ENCODE assay signal across 8 cellular contexts in genomic region chr3:51670053-51670666, GRCh38. TPM values are rescaled to one million over a fixed set of nuclear protein-coding genes. Genes with fewer than 3 reads are reported as not detected.
DNase-seq lines count a peak whose midpoint lies in the region; ATAC-seq, FAIRE-seq and TF ChIP-seq lines count a peak whose summit lies in the region.

No MANE protein-coding gene starts in this region.

- H3K9me3 Mint-ChIP-seq in MCF 10A (ENCODE audit: unreplicated experiment) = no peaks in the 10 kb centered on the region
- no peaks in the 10 kb centered on the region for H3K9me3 Mint-ChIP-seq in natural killer cell treated with Interleukin-12 subunit alpha and Interleukin-12 subunit beta and Interleukin-15 and Interleukin-18, amount 100 ng/mL, for 72 hours

- peak overlapping the region; percentile 87 for H3K4me2 ChIP-seq in KMS-11

- TF ChIP-seq CTCF in C4-2B (conservative IDR thresholded peaks at IDR 0.05) (no peak), KMS-11 (conservative IDR thresholded peaks at IDR 0.05; ENCODE audit: low read depth, low read length) (no peak), MCF 10A (IDR thresholded peaks at IDR 0.05; ENCODE audit: unreplicated experiment) (no peak)

- H3K36me3 Mint-ChIP-seq in MCF 10A (ENCODE audit: insufficient read depth, unreplicated experiment) = peaks cover 6% of the 10 kb centered on the region
- no peaks in the 10 kb centered on the region for H3K36me3 Mint-ChIP-seq in natural killer cell treated with Interleukin-12 subunit alpha and Interleukin-12 subunit beta and Interleukin-15 and Interleukin-18, amount 100 ng/mL, for 72 hours

- ATAC-seq in natural killer cell treated with Interleukin-12 subunit alpha and Interleukin-12 subunit beta and Interleukin-15 and Interleukin-18, amount 100 ng/mL, for 72 hours = no peak
- ATAC-seq in GM18873 (IDR thresholded peaks at IDR 0.05; ENCODE audit: low FRiP score, unreplicated experiment) (no peak), GM18505 (IDR thresholded peaks at IDR 0.05; ENCODE audit: unreplicated experiment) (no peak)

- FAIRE-seq in H54 (lab: Jason Lieb, UNC) = no peak

- peak overlapping the region; percentile 89 for H3K4me3 Mint-ChIP-seq in MCF 10A (ENCODE audit: unreplicated experiment)
- peak overlapping the region; percentile 93 for H3K4me3 Mint-ChIP-seq in natural killer cell treated with Interleukin-12 subunit alpha and Interleukin-12 subunit beta and Interleukin-15 and Interleukin-18, amount 100 ng/mL, for 72 hours

- no peak overlapping the region for H2AFZ ChIP-seq in KMS-11 (ENCODE audit: low read depth)

- H3K79me2 ChIP-seq in KMS-11 (ENCODE audit: insufficient read depth, low read depth) = no peaks in the 10 kb centered on the region

- H3K27ac ChIP-seq in C4-2B (peak overlapping the region; percentile 96), KMS-11 (0 out of 2 replicates have a peak overlapping the region, but pooled peaks have one; percentile 41)

- DNase-seq in MCF 10A (ENCODE audit: unreplicated experiment) = peak; percentile 38
- no peak for DNase-seq in natural killer cell treated with Interleukin-12 subunit alpha and Interleukin-12 subunit beta and Interleukin-15 and Interleukin-18, amount 100 ng/mL, for 72 hours (ENCODE audit: low spot score)
- DNase-seq in H54 (ENCODE audit: insufficient read length, low spot score) = no peak
- DNase-seq in superior temporal gyrus (ENCODE audit: extremely low spot score) = no peak

- TF ChIP-seq POLR2A in H54 (IDR thresholded peaks at IDR 0.05; ENCODE audit: low read depth, low read length) = no peak
- no peak for TF ChIP-seq POLR2A in GM18505 (IDR thresholded peaks at IDR 0.05; ENCODE audit: borderline replicate concordance, extremely low read depth, insufficient read depth, insufficient read length)

- H3K27me3 Mint-ChIP-seq in MCF 10A (ENCODE audit: insufficient read depth, unreplicated experiment) = no peaks in the 10 kb centered on the region
- no peaks in the 10 kb centered on the region for H3K27me3 Mint-ChIP-seq in natural killer cell treated with Interleukin-12 subunit alpha and Interleukin-12 subunit beta and Interleukin-15 and Interleukin-18, amount 100 ng/mL, for 72 hours

- H3K27me3 ChIP-seq in KMS-11 (ENCODE audit: insufficient read depth, low read depth) = no peaks in the 10 kb centered on the region

- no TSS peak for BruUV-seq in MCF 10A (replicated peaks; lab: Mats Ljungman, UMichigan)

- CTCF ChIA-PET in MCF 10A (lab: Yijun Ruan, JAX) = interaction anchor here (0.7 to 10.1 kb wide), 35 partner anchors 11 to 1316 kb away, joined by 3 to 213 read pairs (median 5); partner anchors contain the start of genes DCAF1 and RAD54L2

- POLR2A ChIA-PET in MCF 10A (lab: Yijun Ruan, JAX) = interaction anchor here (1.0 to 8.6 kb wide), 6 partner anchors 12 to 169 kb away, joined by 3 to 173 read pairs (median 13); partner anchors contain the start of genes DCAF1 and RAD54L2

- no peak overlapping the region for H3K4me3 ChIP-seq in KMS-11 (IDR thresholded peaks at IDR 0.05; ENCODE audit: insufficient read depth, low read depth, low read length)

- peaks cover 35% of the 10 kb centered on the region for H3K4me1 Mint-ChIP-seq in MCF 10A (ENCODE audit: insufficient read depth, unreplicated experiment)
- peaks cover 45 to 53% of the 10 kb centered on the region in 2 donors for H3K4me1 Mint-ChIP-seq in natural killer cell treated with Interleukin-12 subunit alpha and Interleukin-12 subunit beta and Interleukin-15 and Interleukin-18, amount 100 ng/mL, for 72 hours (ENCODE audit: low read depth in 2 of 2)

- H3K4me1 ChIP-seq in KMS-11 (ENCODE audit: low read depth, poor library complexity, severe bottlenecking) = peaks cover 32% of the 10 kb centered on the region

- intact Hi-C loops in MCF 10A (cut with micrococcal nuclease) = loop anchor here (5.0 to 10.0 kb wide), 2 partner anchors 283 to 1055 kb away; partner anchors contain the start of genes CISH, MANF and MAPKAPK3

- 0 out of 2 replicates have a peak overlapping the region, but pooled peaks have one; percentile 73 for H3K9ac ChIP-seq in KMS-11

- H3K36me3 ChIP-seq in KMS-11 (ENCODE audit: insufficient read depth) = no peaks in the 10 kb centered on the region

- peak overlapping the region; percentile 51 for H3K27ac Mint-ChIP-seq in MCF 10A (ENCODE audit: low read depth, unreplicated experiment)
- H3K27ac Mint-ChIP-seq in natural killer cell treated with Interleukin-12 subunit alpha and Interleukin-12 subunit beta and Interleukin-15 and Interleukin-18, amount 100 ng/mL, for 72 hours = peak overlapping the region in 1 of 2 donors; percentile 54

- no peaks in the 10 kb centered on the region for H4K20me1 ChIP-seq in KMS-11 (ENCODE audit: insufficient read depth)

RNA-seq across cellular contexts. Expression of gene TEX264, which starts 0.9 kb away (rescaled TPM):
- 41.3 and 46.4 TPM in 2 replicates for total RNA-seq in MCF 10A (2022)
- total RNA-seq in natural killer cell treated with Interleukin-12 subunit alpha and Interleukin-12 subunit beta and Interleukin-15 and Interleukin-18, amount 100 ng/mL, for 72 hours = 10 to 100 TPM; 27.0 to 31.9 TPM

RNA-seq across cellular contexts. Expression of gene GRM2, which starts 36.7 kb away (rescaled TPM):
- 0.23 and 0.44 TPM in 2 replicates for total RNA-seq in MCF 10A (2022)
- total RNA-seq in natural killer cell treated with Interleukin-12 subunit alpha and Interleukin-12 subunit beta and Interleukin-15 and Interleukin-18, amount 100 ng/mL, for 72 hours = 1 to 10 TPM in 1 of 2 donors, under 1 TPM in 1; 0.90 to 1.0 TPM
